11 cellular contexts compared by ENCODE assay signal in the genomic region with DNA sequence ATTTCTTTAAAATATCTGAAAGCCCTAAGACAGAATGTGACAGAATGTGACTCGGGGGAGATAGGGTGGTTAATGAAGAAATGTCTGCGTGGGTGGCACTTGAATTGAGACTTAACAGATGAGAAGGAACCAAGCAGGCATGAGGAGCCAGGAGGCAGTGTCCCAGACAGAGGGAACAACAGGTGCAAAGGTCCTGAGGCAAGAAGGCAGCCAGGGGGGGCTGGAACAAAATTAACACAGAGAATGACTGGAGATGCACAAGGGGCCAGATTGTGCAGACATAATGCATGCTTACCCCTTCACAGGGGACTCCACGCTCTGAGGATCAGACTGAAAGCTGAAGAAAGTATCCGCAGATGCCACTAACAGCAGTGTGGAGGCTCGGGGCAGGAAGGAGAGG. TPM values are rescaled to one million over a fixed set of nuclear protein-coding genes. Genes with fewer than 3 reads are reported as not detected.
A peak's percentile ranks its signal among the peaks of the same experiment; 100 is the strongest.
DNase-seq lines count a peak whose midpoint lies in the region; ATAC-seq and TF ChIP-seq lines count a peak whose summit lies in the region.
"Had no signal": no experiment of that assay in that cellular context is flagged by ENCODE, and none has a peak within 500 bp of the region (broad histone marks: within the 10 kb centered on the region; RNA-seq: fewer than 3 reads in every experiment).

No MANE protein-coding gene starts in this region.

- H3K4me3 ChIP-seq in DND-41 (ENCODE audit: low read depth in 1 of 2, low read length in 2 of 2) (peak overlapping the region in 1 of 2 experiments; percentile 89; a peak in 2 of 4 replicates), OCI-LY1 (ENCODE audit: low read depth, low read length, poor library complexity, severe bottlenecking) (peak overlapping the region; percentile 98), osteoblast (ENCODE audit: insufficient read depth, low read length) (no peak overlapping the region), WERI-Rb-1 (ENCODE audit: low read depth, low read length) (no peak overlapping the region)

- H3K4me2 ChIP-seq in DND-41 (ENCODE audit: insufficient read depth, low read length) (peak overlapping the region; percentile 96), OCI-LY1 (ENCODE audit: low read length) (peak overlapping the region; percentile 77), osteoblast (ENCODE audit: insufficient read depth, low read length) (peak overlapping the region; percentile 86)

- no peaks in the 10 kb centered on the region for H3K9me3 Mint-ChIP-seq in endothelial cell (ENCODE audit: unreplicated experiment)

- peaks cover 19% of the 10 kb centered on the region for H4K20me1 ChIP-seq in DND-41 (ENCODE audit: insufficient read depth, low read length)
- no peaks in the 10 kb centered on the region for H4K20me1 ChIP-seq in OCI-LY1 (ENCODE audit: insufficient read depth, low read length)
- H4K20me1 ChIP-seq in osteoblast (ENCODE audit: insufficient read depth, low read length), result peaks cover 10% of the 10 kb centered on the region

- H3K27me3 ChIP-seq in DND-41 (ENCODE audit: insufficient read depth, low read length, poor library complexity) (no peaks in the 10 kb centered on the region), OCI-LY1 (ENCODE audit: insufficient read depth, low read length) (no peaks in the 10 kb centered on the region), osteoblast (ENCODE audit: insufficient read depth, low read length) (no peaks in the 10 kb centered on the region), WERI-Rb-1 (ENCODE audit: insufficient read depth, low read depth, severe bottlenecking) (no peaks in the 10 kb centered on the region)

- no peaks in the 10 kb centered on the region for H3K9me2 ChIP-seq in OCI-LY1 (ENCODE audit: low read depth, low read length)

- TF ChIP-seq CTCF in DND-41 (IDR thresholded peaks at IDR 0.05; ENCODE audit: borderline replicate concordance, extremely low read depth, low read length, poor library complexity, severe bottlenecking) (no peak), OCI-LY1 (IDR thresholded peaks at IDR 0.05; ENCODE audit: low read length) (no peak), endothelial cell (IDR thresholded peaks at IDR 0.05; ENCODE audit: unreplicated experiment) (no peak), osteoblast (IDR thresholded peaks at IDR 0.05; ENCODE audit: extremely low read depth, low read depth, low read length) (no peak), WERI-Rb-1 (IDR thresholded peaks at IDR 0.05; ENCODE audit: low read depth, low read length) (no peak)

- no peak overlapping the region for H3K27ac Mint-ChIP-seq in endothelial cell (ENCODE audit: unreplicated experiment)

- DNase-seq in DND-41 (no peak), endothelial cell (ENCODE audit: low spot score) (no peak), osteoblast (ENCODE audit: insufficient read length, low spot score, missing footprints) (peak; percentile 39), NCI-H69 (lab: John Stamatoyannopoulos, UW) (no peak), WERI-Rb-1 (no peak), NCI-H2029 treated with DMSO at 0.1 percent for 48 hours (lab: John Stamatoyannopoulos, UW) (no peak)
- DNase-seq: effector memory CD4-positive, alpha-beta T cell; NCI-H82 had no signal

- peaks cover 15% of the 10 kb centered on the region for H3K36me3 Mint-ChIP-seq in endothelial cell (ENCODE audit: low read depth, unreplicated experiment)

- peak overlapping the region; percentile 78 for H3K9ac ChIP-seq in DND-41 (ENCODE audit: low read depth, low read length)
- H3K9ac ChIP-seq in OCI-LY1 (ENCODE audit: low read length), result peak overlapping the region; percentile 97; the same call in 1 of the 2 replicates

- no peaks in the 10 kb centered on the region for H3K9me3 ChIP-seq in DND-41 (ENCODE audit: insufficient read depth, low read length, severe bottlenecking)
- H3K9me3 ChIP-seq in OCI-LY1 (ENCODE audit: low read length), result no peaks in the 10 kb centered on the region
- H3K9me3 ChIP-seq in osteoblast (ENCODE audit: low read depth, low read length), result no peaks in the 10 kb centered on the region
- H3K9me3 ChIP-seq in WERI-Rb-1 (ENCODE audit: severe bottlenecking), result no peaks in the 10 kb centered on the region

- peak overlapping the region; percentile 99 for H3K4me3 Mint-ChIP-seq in endothelial cell (ENCODE audit: unreplicated experiment)

- H3K79me2 ChIP-seq in DND-41 (ENCODE audit: insufficient read depth, low read length) (peaks cover 64% of the 10 kb centered on the region), OCI-LY1 (ENCODE audit: insufficient read depth, low read length) (peaks cover 58% of the 10 kb centered on the region), osteoblast (ENCODE audit: insufficient read depth, low read length) (peaks cover 62% of the 10 kb centered on the region)

- H3K4me1 Mint-ChIP-seq in endothelial cell (ENCODE audit: unreplicated experiment), result peaks cover 28% of the 10 kb centered on the region

- H3F3A ChIP-seq in OCI-LY1 (ENCODE audit: insufficient read depth, low read length), result no peaks in the 10 kb centered on the region

- H2AFZ ChIP-seq in DND-41 (ENCODE audit: low read depth, low read length) (no peak overlapping the region), OCI-LY1 (ENCODE audit: low read length) (no peak overlapping the region), osteoblast (ENCODE audit: low read length) (no peak overlapping the region)

- peaks cover 44% of the 10 kb centered on the region for H3K4me1 ChIP-seq in DND-41 (ENCODE audit: insufficient read depth, low read length)
- H3K4me1 ChIP-seq in OCI-LY1 (ENCODE audit: insufficient read depth, low read length, severe bottlenecking), result peaks cover 45% of the 10 kb centered on the region
- H3K4me1 ChIP-seq in osteoblast (ENCODE audit: insufficient read depth, low read length), result peaks cover 15% of the 10 kb centered on the region

- H3K27me3 Mint-ChIP-seq in endothelial cell (ENCODE audit: unreplicated experiment), result peaks cover 8% of the 10 kb centered on the region

- H3K36me3 ChIP-seq in DND-41 (ENCODE audit: insufficient read depth, low read length) (peaks cover 40% of the 10 kb centered on the region), OCI-LY1 (ENCODE audit: insufficient read depth, low read length) (peaks cover 35% of the 10 kb centered on the region; the same call in 1 of the 2 replicates), osteoblast (ENCODE audit: insufficient read depth, low read length) (peaks cover 6% of the 10 kb centered on the region), WERI-Rb-1 (no peaks in the 10 kb centered on the region; the same call in 1 of the 2 replicates)

- H3K27ac ChIP-seq in DND-41 (ENCODE audit: low read length) (no peak overlapping the region), OCI-LY1 (ENCODE audit: low read depth, low read length, poor library complexity, severe bottlenecking) (no peak overlapping the region), osteoblast (ENCODE audit: low read depth, low read length) (no peak overlapping the region), WERI-Rb-1 (no peak overlapping the region)

- ATAC-seq in DND-41 (ENCODE audit: insufficient read depth, low read depth) (no peak), GM21737 (IDR thresholded peaks at IDR 0.05; ENCODE audit: unreplicated experiment) (no peak)

RNA-seq across cellular contexts. Expression of a gene that starts 1.7 kb away (rescaled TPM):
- 137 TPM for total RNA-seq in endothelial cell (ENCODE audit: unreplicated experiment)
- 295 and 356 TPM in 2 replicates for total RNA-seq in osteoblast

RNA-seq across cellular contexts. Expression of a gene that starts 8.0 kb away (rescaled TPM):
- total RNA-seq in endothelial cell (ENCODE audit: unreplicated experiment) (21.8 TPM), osteoblast (7.4 and 9.4 TPM in 2 replicates)

RNA-seq across cellular contexts. Expression of a gene that starts 34.5 kb away (rescaled TPM):
- total RNA-seq in endothelial cell (ENCODE audit: unreplicated experiment), result not detected
- not detected in 2 replicates for total RNA-seq in osteoblast
- total RNA-seq: lung microvascular endothelial cell had no signal

RNA-seq across cellular contexts. Expression of a gene that starts 38.1 kb away (rescaled TPM):
- total RNA-seq in endothelial cell (ENCODE audit: unreplicated experiment) (6.4 TPM), osteoblast (2.7 and 3.3 TPM in 2 replicates)

RNA-seq across cellular contexts. Expression of a gene that starts 46.2 kb away (rescaled TPM):
- total RNA-seq in endothelial cell (ENCODE audit: unreplicated experiment) (198 TPM), osteoblast (69.5 and 82.2 TPM in 2 replicates)
